Comparison of ENCODE assay signal across 9 cellular contexts in genomic region chr2:207911856-207912255, GRCh38.
"Had no signal": no experiment of that assay in that cellular context is flagged by ENCODE, and none has a peak within 500 bp of the region (broad histone marks: within the 10 kb centered on the region; RNA-seq: fewer than 3 reads in every experiment).

No MANE protein-coding gene starts in this region.

- H3K36me3 ChIP-seq: HAP-1 had no signal

- DNase-seq: GM23248, GOT3, H7, H9, HCEC 1CT, HFFc6 had no signal

- ATAC-seq: GM23338, HCT116 had no signal

- H3K9me3 Mint-ChIP-seq: GM23338, H9, HFFc6 had no signal

- H3K4me1 ChIP-seq: HAP-1 had no signal

- H3K4me3 Mint-ChIP-seq: GM23338, H9, HFFc6 had no signal

- H3K4me3 ChIP-seq: GM23248, GM23338, HAP-1 had no signal

- H3K27ac ChIP-seq: GM23248 had no signal

- H3K27ac Mint-ChIP-seq: GM23338, H9, HFFc6 had no signal

- H3K9me3 ChIP-seq: HAP-1 had no signal
